35 cellular contexts compared by ENCODE assay signal in the genomic region with DNA sequence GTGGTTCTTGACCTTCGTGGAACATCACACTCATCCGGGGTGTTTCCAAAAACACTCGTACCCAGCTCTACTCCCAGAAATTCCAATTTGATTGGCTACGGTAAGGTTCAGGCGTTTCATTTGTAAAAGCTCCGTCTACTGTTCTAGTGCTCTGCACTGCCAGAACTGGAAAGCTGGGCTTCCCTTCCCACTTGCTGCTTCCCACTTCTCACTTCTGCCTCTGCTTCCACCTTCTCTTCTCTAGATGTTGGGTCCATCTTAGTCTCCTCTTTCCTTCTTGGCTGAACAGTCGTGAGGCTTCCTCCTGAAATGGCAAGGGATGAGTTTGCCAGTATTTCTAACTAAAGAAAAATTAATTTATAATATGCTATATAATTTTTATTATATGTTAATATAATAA. TPM values are rescaled to one million over a fixed set of nuclear protein-coding genes. Genes with fewer than 3 reads are reported as not detected.
"Had no signal": no experiment of that assay in that cellular context is flagged by ENCODE, and none has a peak within 500 bp of the region (broad histone marks: within the 10 kb centered on the region; RNA-seq: fewer than 3 reads in every experiment).

No MANE protein-coding gene starts in this region.

- H3K9me3 ChIP-seq: adrenal gland, ascending aorta, body of pancreas, breast epithelium had no signal

- H3K27ac ChIP-seq: adrenal gland, ascending aorta, body of pancreas, brain microvascular endothelial cell, breast epithelium, cardiac muscle cell had no signal

- H3K4me3 ChIP-seq: adrenal gland, ascending aorta, body of pancreas, breast epithelium, cardiac muscle cell had no signal

- H3K4me1 ChIP-seq: adrenal gland, ascending aorta, breast epithelium had no signal

- H3K27me3 ChIP-seq: adrenal gland, ascending aorta, body of pancreas, brain microvascular endothelial cell, breast epithelium, cardiac muscle cell had no signal

- DNase-seq: activated effector memory CD4-positive, alpha-beta T cell treated with anti-CD3 and anti-CD28 coated beads, Interleukin-2, amount 50 U/mL, for 16 hours; activated effector memory CD4-positive, alpha-beta T cell treated with Interleukin-2 at 50 U/mL for 16 hours; activated gamma-delta T cell; activated gamma-delta T cell treated with Interleukin-2 at 50 U/mL for 16 hours; activated naive CD4-positive, alpha-beta T cell; activated naive CD4-positive, alpha-beta T cell treated with anti-CD3 and anti-CD28 coated beads for 36 hours; activated naive CD4-positive, alpha-beta T cell treated with anti-CD3 and anti-CD28 coated beads, Interleukin-2, amount 10 ng/mL, durations not matched to agents 7 days and 5 days; activated naive CD4-positive, alpha-beta T cell treated with anti-CD3 and anti-CD28 coated beads, Interleukin-2, amount 50 U/mL, for 16 hours; activated naive CD4-positive, alpha-beta T cell treated with Interleukin-2 at 50 U/mL for 16 hours; activated naive CD8-positive, alpha-beta T cell treated with anti-CD3 and anti-CD28 coated beads for 36 hours; activated naive CD8-positive, alpha-beta T cell treated with anti-CD3 and anti-CD28 coated beads, Interleukin-2, amount 10 ng/mL, durations not matched to agents 7 days and 5 days; activated naive CD8-positive, alpha-beta T cell treated with anti-CD3 and anti-CD28 coated beads, Interleukin-2, amount 50 U/mL, for 24 hours; activated T-cell treated with anti-CD3 and anti-CD28 coated beads, Interleukin-2, amount 50 U/mL, for 1 hour; activated T-cell treated with anti-CD3 and anti-CD28 coated beads, Interleukin-2, amount 50 U/mL, for 24 hours; activated T-cell treated with anti-CD3 and anti-CD28 coated beads, Interleukin-2, amount 50 U/mL, for 4 hours; activated T-cell treated with anti-CD3 and anti-CD28 coated beads, Interleukin-2, amount 50 U/mL, for 48 hours; activated T-cell treated with anti-CD3 and anti-CD28 coated beads, Interleukin-2, amount 50 U/mL, for 72 hours; adrenal gland; amniotic stem cell; amygdala; anterior cingulate cortex; aorta; brain microvascular endothelial cell; caudate nucleus; central memory CD4-positive, alpha-beta T cell; cerebellar nuclear complex had no signal

- H3K36me3 ChIP-seq: adrenal gland, ascending aorta, brain microvascular endothelial cell, breast epithelium, cardiac muscle cell had no signal

RNA-seq across cellular contexts. Expression of gene RHCG, which starts 29.8 kb away (rescaled TPM):
- total RNA-seq: activated naive CD4-positive, alpha-beta T cell treated with anti-CD3 and anti-CD28 coated beads for 36 hours; activated naive CD4-positive, alpha-beta T cell treated with anti-CD3 and anti-CD28 coated beads, Interleukin-2, amount 50 U/mL, for 72 hours; activated naive CD8-positive, alpha-beta T cell treated with anti-CD3 and anti-CD28 coated beads for 36 hours; activated naive CD8-positive, alpha-beta T cell treated with anti-CD3 and anti-CD28 coated beads, Interleukin-2, amount 10 ng/mL, durations not matched to agents 7 days and 5 days; activated T-cell treated with anti-CD3 and anti-CD28 coated beads, Interleukin-2, amount 50 U/mL, for 4 hours; activated T-cell treated with anti-CD3 and anti-CD28 coated beads, Interleukin-2, amount 50 U/mL, for 72 hours; activated T-helper 1 cell treated with anti-CD3 and anti-CD28 coated beads, Interleukin-12 subunit alpha, Interleukin-12 subunit beta, Interleukin-2, Interleukin-4 antibody, amounts not matched to agents 30 ng/mL and 10 ng/mL and 1 ng/mL, durations not matched to agents 14 hours and 24 hours and 36 hours; activated T-helper 17 cell treated with anti-CD3 and anti-CD28 coated beads, Interleukin-2, amount 50 U/mL, for 72 hours; activated T-helper 2 cell treated with anti-CD3 and anti-CD28 coated beads, Interferon-gamma antibody, Interleukin-2, Interleukin-4, amounts not matched to agents 10 μg/mL and 5 μg/mL and 100 μg/mL, durations not matched to agents 14 hours and 24 hours and 36 hours; aorta; cardiac muscle cell; chondrocyte had no signal

RNA-seq across cellular contexts. Expression of gene TICRR, which starts 49.1 kb away (rescaled TPM):
- total RNA-seq: ascending aorta had no signal
